In the genomic region with DNA sequence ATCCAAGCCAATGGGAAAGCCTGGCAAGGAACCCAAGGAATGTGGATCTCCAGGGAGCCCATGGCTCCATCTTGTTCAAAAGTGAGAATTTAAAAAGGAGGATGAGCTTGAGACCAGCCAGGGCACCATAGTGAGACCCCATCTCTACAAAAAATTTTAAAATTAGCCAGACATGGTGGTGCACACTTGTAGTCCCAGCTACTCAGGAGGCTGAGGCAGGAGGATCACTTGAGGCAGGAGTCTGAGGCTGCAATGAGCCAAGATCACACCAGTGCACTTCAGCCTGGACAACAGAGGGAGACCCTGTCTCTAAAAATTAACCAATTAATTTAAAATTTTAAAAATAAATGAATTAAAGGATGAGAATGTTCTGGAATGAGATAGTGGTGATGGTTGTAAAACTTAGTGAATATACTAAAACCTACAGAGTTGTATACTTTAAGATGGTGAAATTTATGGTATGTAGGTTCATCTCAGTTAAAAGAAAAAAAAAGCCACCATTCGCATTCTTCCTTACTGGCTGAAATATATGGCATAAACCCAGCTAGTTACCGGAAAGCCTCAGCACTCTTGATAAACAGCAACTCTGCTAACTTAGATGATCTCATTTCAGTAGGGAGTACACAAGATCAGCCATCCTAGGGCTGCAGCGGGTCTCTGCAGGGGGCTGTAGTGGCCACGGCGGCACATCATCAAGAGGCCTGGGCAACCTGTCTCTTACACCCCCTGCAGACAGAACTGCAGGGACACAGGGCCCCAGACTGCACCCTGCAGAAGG, we compare ENCODE assay signal across 16 cellular contexts. TPM values are rescaled to one million over a fixed set of nuclear protein-coding genes. Genes with fewer than 3 reads are reported as not detected.
DNase-seq lines count a peak whose midpoint lies in the region; ATAC-seq, FAIRE-seq and TF ChIP-seq lines count a peak whose summit lies in the region.
"Had no signal": no experiment of that assay in that cellular context is flagged by ENCODE, and none has a peak within 500 bp of the region (broad histone marks: within the 10 kb centered on the region; RNA-seq: fewer than 3 reads in every experiment).

No MANE protein-coding gene starts in this region.

- H3K36me3 Mint-ChIP-seq in WTC11 (peaks cover 15% of the 10 kb centered on the region), neural progenitor cell (no peaks in the 10 kb centered on the region)
- H3K36me3 Mint-ChIP-seq: CD4-positive, alpha-beta memory T cell had no signal

- H3K4me1 Mint-ChIP-seq in WTC11 = peaks cover 36% of the 10 kb centered on the region
- peaks cover 23% of the 10 kb centered on the region for H3K4me1 Mint-ChIP-seq in neural progenitor cell

- H4K20me1 ChIP-seq in neural progenitor cell (ENCODE audit: low read depth) = no peaks in the 10 kb centered on the region

- CTCF ChIA-PET in WTC11 (lab: Charles Lee) = interaction anchor here (2.0 to 2.5 kb wide), 2 partner anchors 10 to 44 kb away, joined by 7 to 12 read pairs; no protein-coding TSS in a partner anchor

- no peak overlapping the region for H3K27ac Mint-ChIP-seq in WTC11
- peak overlapping the region; percentile 85 for H3K27ac Mint-ChIP-seq in neural progenitor cell
- H3K27ac Mint-ChIP-seq: CD4-positive, alpha-beta memory T cell had no signal

- peaks cover 30% of the 10 kb centered on the region for H3K27me3 ChIP-seq in neural progenitor cell
- H3K27me3 ChIP-seq in psoas muscle (ENCODE audit: insufficient read depth in 3 of 3, low read length in 2 of 3) = peaks cover 0 to 14% (median 0%) of the 10 kb centered on the region in 3 donors
- H3K27me3 ChIP-seq: SJSA1 had no signal

- no peak overlapping the region for H3K9ac ChIP-seq in neural progenitor cell

- H3K4me3 Mint-ChIP-seq in WTC11 (no peak overlapping the region), neural progenitor cell (no peak overlapping the region)

- WGBS in psoas muscle, 3 donors = 65 to 78% (median 75%) methylated on average over 5 of the region's 5 CpGs

- H3K27ac ChIP-seq in neural progenitor cell = no peak overlapping the region
- no peak overlapping the region for H3K27ac ChIP-seq in psoas muscle
- H3K27ac ChIP-seq: SJSA1 had no signal

- no peak overlapping the region for H2AFZ ChIP-seq in neural progenitor cell (replicated peaks)

- H3K27me3 Mint-ChIP-seq in WTC11 (ENCODE audit: low read depth) (peaks cover 13% of the 10 kb centered on the region), neural progenitor cell (ENCODE audit: insufficient read depth, low read depth) (peaks cover 36% of the 10 kb centered on the region)

- FAIRE-seq in G401.6 (lab: Jason Lieb, UNC) = peak; percentile 25

- H3K9me3 ChIP-seq in neural progenitor cell (ENCODE audit: low read depth) (no peaks in the 10 kb centered on the region), psoas muscle (no peaks in the 10 kb centered on the region)

- DNase-seq in WTC11 (ENCODE audit: low spot score) = no peak
- peak; percentile 57 for DNase-seq in fibroblast of mammary gland (ENCODE audit: low read depth)
- no peak for DNase-seq in neural progenitor cell (ENCODE audit: low spot score)
- no peak for DNase-seq in psoas muscle
- no peak for DNase-seq in Right ventricle myocardium inferior (ENCODE audit: missing footprints)
- DNase-seq: AML-193; CD4-positive, alpha-beta memory T cell; NCI-H1436; NCI-H2081 treated with DMSO at 0.1 percent for 48 hours; NCI-H226; NCI-H526 treated with DMSO at 0.1 percent for 48 hours; RPMI8226 had no signal

- TF ChIP-seq CTCF in WTC11 (IDR thresholded peaks at IDR 0.05) (no peak), fibroblast of mammary gland (conservative IDR thresholded peaks at IDR 0.05; ENCODE audit: control insufficient read depth, insufficient read depth, low read depth, low read length) (no peak), neural progenitor cell (IDR thresholded peaks at IDR 0.05) (no peak), psoas muscle (IDR thresholded peaks at IDR 0.05) (no peak)

- H3K36me3 ChIP-seq in neural progenitor cell = no peaks in the 10 kb centered on the region
- H3K36me3 ChIP-seq in psoas muscle (ENCODE audit: insufficient read depth in 1 of 2, low read depth in 1 of 2) = no peaks in the 10 kb centered on the region

- H3K4me2 ChIP-seq in neural progenitor cell = no peak overlapping the region

- ATAC-seq in WTC11 (no peak), GM19351 (IDR thresholded peaks at IDR 0.05; ENCODE audit: unreplicated experiment) (no peak), psoas muscle (no peak), Right ventricle myocardium inferior (no peak)
- ATAC-seq: HCT116 had no signal

- POLR2A ChIA-PET in WTC11 (lab: Charles Lee) = no interaction called here

- H3K4me1 ChIP-seq in neural progenitor cell (peaks cover 13% of the 10 kb centered on the region), psoas muscle (no peaks in the 10 kb centered on the region)

- intact Hi-C loops in psoas muscle (cut with DNase I) (no loop called here), Right ventricle myocardium inferior (cut with DNase I) (no loop called here)

- peaks cover 7% of the 10 kb centered on the region for H3K79me2 ChIP-seq in neural progenitor cell (ENCODE audit: low read depth)

- H3K9me3 Mint-ChIP-seq in WTC11 = peaks cover 10% of the 10 kb centered on the region; the same call in 1 of the 2 replicates
- H3K9me3 Mint-ChIP-seq in neural progenitor cell = peaks cover 2% of the 10 kb centered on the region
- H3K9me3 Mint-ChIP-seq: CD4-positive, alpha-beta memory T cell had no signal

- no peak overlapping the region for H3K4me3 ChIP-seq in fibroblast of mammary gland (ENCODE audit: control insufficient read depth, low read depth, low read length)
- no peak overlapping the region for H3K4me3 ChIP-seq in neural progenitor cell
- H3K4me3 ChIP-seq in psoas muscle = no peak overlapping the region
- H3K4me3 ChIP-seq: SJSA1 had no signal

- peaks cover 16% of the 10 kb centered on the region for H3F3A ChIP-seq in neural progenitor cell (ENCODE audit: low read depth)

TF ChIP-seq in WTC11, 78 proteins besides CTCF, POLR2A, EP300 and RAD21:
- TF ChIP-seq MYBL2 (CRISPR knock-in tag; IDR thresholded peaks at IDR 0.05) (no peak), ZNF121 (CRISPR knock-in tag; IDR thresholded peaks at IDR 0.05) (0 out of 2 replicates have a peak, but pooled peaks have one; percentile 60)

RNA-seq across cellular contexts. Expression of a gene that starts 48.3 kb away (rescaled TPM):
- total RNA-seq in WTC11 (2021) (7.4 to 7.9 TPM (median 7.8 TPM) in 3 replicates), neural progenitor cell (ENCODE audit: low replicate concordance) (6.0 and 15.2 TPM in 2 replicates), psoas muscle (10 to 100 TPM; 21.0 to 56.8 (median 37.0) TPM), Right ventricle myocardium inferior (18.7 TPM)
- 10 to 100 TPM in 2 of 3 donors, 1 to 10 TPM in 1; 5.8 to 23.4 (median 14.9) TPM for polyA plus RNA-seq in psoas muscle

RNA-seq across cellular contexts. Expression of a gene that starts 57.4 kb away (rescaled TPM):
- total RNA-seq in WTC11 (2021) = 3.4 to 9.6 TPM (median 6.0 TPM) in 3 replicates
- 1.6 and 2.1 TPM in 2 replicates for total RNA-seq in neural progenitor cell (ENCODE audit: low replicate concordance)
- 10 to 100 TPM; 13.1 to 49.5 (median 33.4) TPM for total RNA-seq in psoas muscle
- 10 to 100 TPM; 11.6 to 21.6 (median 15.7) TPM for polyA plus RNA-seq in psoas muscle
- total RNA-seq in Right ventricle myocardium inferior = 49.0 TPM
